ENCODE assay signal across 11 cellular contexts in the genomic region with DNA sequence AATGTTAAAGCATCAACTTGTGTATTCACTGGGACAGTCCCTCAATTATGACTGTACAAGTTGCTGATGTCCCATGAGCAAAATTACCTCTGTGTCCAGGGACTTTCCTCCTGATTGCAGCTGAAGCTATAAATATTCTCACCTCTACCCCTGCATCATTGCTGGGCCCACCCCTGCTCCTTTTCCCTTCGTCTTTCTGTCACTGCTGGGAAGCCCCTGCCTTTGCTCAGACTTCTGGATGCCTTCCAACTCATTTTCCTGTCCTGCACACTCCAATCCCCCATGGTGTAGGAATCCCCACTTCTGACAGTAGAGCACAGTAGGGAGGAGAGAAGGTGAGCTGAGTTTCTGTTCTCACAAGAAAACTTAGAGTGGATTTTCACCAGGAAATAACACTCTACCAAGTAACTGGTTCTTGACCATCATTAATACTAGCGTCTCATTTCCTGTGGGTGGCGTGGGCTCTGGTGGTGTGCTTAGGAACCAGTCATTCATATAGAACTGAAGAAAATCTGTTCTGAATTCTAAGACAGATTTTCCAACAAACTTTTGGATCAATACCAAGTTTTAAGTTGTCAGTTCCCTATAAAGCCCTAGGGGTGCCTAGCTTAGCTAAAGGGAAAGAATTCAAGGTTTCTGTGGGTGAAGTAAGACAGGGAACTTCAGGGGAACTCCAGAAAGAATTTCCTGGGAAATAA.
DNase-seq lines count a peak whose midpoint lies in the region; ATAC-seq, FAIRE-seq and TF ChIP-seq lines count a peak whose summit lies in the region.
"Had no signal": no experiment of that assay in that cellular context is flagged by ENCODE, and none has a peak within 500 bp of the region (broad histone marks: within the 10 kb centered on the region; RNA-seq: fewer than 3 reads in every experiment).

No MANE protein-coding gene starts in this region.

- H3K9me3 ChIP-seq in A549 (0 out of 3 replicates have a peak, but pooled peaks cover 3% of the 10 kb centered on the region), BE2C (no peaks in the 10 kb centered on the region), lower lobe of right lung (no peaks in the 10 kb centered on the region)
- H3K9me3 ChIP-seq: thoracic aorta had no signal

- peak; percentile 13 for FAIRE-seq in A549 (lab: Jason Lieb, UNC)
- FAIRE-seq: G401.6 had no signal

- no peak overlapping the region for H3K4me3 ChIP-seq in A549
- H3K4me3 ChIP-seq in BE2C (ENCODE audit: low read depth, low read length) = no peak overlapping the region
- H3K4me3 ChIP-seq in lower lobe of right lung = no peak overlapping the region
- H3K4me3 ChIP-seq: thoracic aorta had no signal

- H3K27ac ChIP-seq in A549 (peak overlapping the region in 1 of 2 experiments; percentile 3; a peak in 1 of 6 replicates), lower lobe of right lung (no peak overlapping the region)
- H3K27ac ChIP-seq: thoracic aorta had no signal

- WGBS in A549 (ENCODE audit: missing lambda C conversion rate) = 33% methylated on average over 3 of the region's 3 CpGs

- TF ChIP-seq CTCF in A549 (IDR thresholded peaks at IDR 0.05) (no peak), BE2C (IDR thresholded peaks at IDR 0.05; ENCODE audit: low read depth, low read length) (no peak), lower lobe of right lung (IDR thresholded peaks at IDR 0.05) (no peak)

- H3K4me1 ChIP-seq in A549 (peaks cover 13% of the 10 kb centered on the region), BE2C (no peaks in the 10 kb centered on the region), lower lobe of right lung (no peaks in the 10 kb centered on the region)

- intact Hi-C loops in lower lobe of right lung (cut with DNase I) = no loop called here

- H3K4me2 ChIP-seq in A549 = no peak overlapping the region

- TF ChIP-seq POLR2A in A549 (IDR thresholded peaks at IDR 0.05; ENCODE audit: low read length) = no peak

- no peak for TF ChIP-seq EP300 in A549 (IDR thresholded peaks at IDR 0.05)

- no peak for TF ChIP-seq RAD21 in A549 (conservative IDR thresholded peaks at IDR 0.05 in 1 of 2, IDR thresholded peaks at IDR 0.05 in 1 of 2)

- CTCF ChIA-PET in A549 (lab: Yijun Ruan, JAX) = interaction anchor here (1.1 to 1.3 kb wide), 2 partner anchors 35 to 77 kb away, joined by 3 read pairs; no protein-coding TSS in a partner anchor

- POLR2A ChIA-PET in A549 (lab: Yijun Ruan, JAX) = no interaction called here

- H3K27me3 ChIP-seq in BE2C (no peaks in the 10 kb centered on the region), lower lobe of right lung (ENCODE audit: low read depth) (no peaks in the 10 kb centered on the region)

- H3K36me3 ChIP-seq in BE2C (no peaks in the 10 kb centered on the region), lower lobe of right lung (no peaks in the 10 kb centered on the region)
- H3K36me3 ChIP-seq: thoracic aorta had no signal

- ATAC-seq in A549 (no peak), GM18873 (IDR thresholded peaks at IDR 0.05; ENCODE audit: low FRiP score, unreplicated experiment) (peak; percentile 73), HG03064 (IDR thresholded peaks at IDR 0.05; ENCODE audit: low read depth, unreplicated experiment) (peak; percentile 66), HG03469 (IDR thresholded peaks at IDR 0.05; ENCODE audit: unreplicated experiment) (no peak), lower lobe of right lung (no peak)

- DNase-seq in A549 (ENCODE audit: low read depth in 1 of 2, low spot score in 1 of 2) = no peak
- DNase-seq in amniotic epithelial cell (ENCODE audit: low read depth) = peak; percentile 17
- DNase-seq in BE2C = no peak
- DNase-seq in SHP77 (lab: John Stamatoyannopoulos, UW) = no peak
- DNase-seq in lower lobe of right lung = no peak
- DNase-seq: NCI-H2081 had no signal

TF ChIP-seq in A549, 52 proteins besides CTCF, POLR2A, EP300 and RAD21:
- TF ChIP-seq EHF (CRISPR knock-in tag; IDR thresholded peaks at IDR 0.05) = no peak
- TF ChIP-seq, protein P1, sequence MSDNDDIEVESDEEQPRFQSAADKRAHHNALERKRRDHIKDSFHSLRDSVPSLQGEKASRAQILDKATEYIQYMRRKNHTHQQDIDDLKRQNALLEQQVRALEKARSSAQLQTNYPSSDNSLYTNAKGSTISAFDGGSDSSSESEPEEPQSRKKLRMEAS (IDR thresholded peaks at IDR 0.05) = no peak
- no peak for TF ChIP-seq SREBF2 (IDR thresholded peaks at IDR 0.05)
- TF ChIP-seq, protein P2, sequence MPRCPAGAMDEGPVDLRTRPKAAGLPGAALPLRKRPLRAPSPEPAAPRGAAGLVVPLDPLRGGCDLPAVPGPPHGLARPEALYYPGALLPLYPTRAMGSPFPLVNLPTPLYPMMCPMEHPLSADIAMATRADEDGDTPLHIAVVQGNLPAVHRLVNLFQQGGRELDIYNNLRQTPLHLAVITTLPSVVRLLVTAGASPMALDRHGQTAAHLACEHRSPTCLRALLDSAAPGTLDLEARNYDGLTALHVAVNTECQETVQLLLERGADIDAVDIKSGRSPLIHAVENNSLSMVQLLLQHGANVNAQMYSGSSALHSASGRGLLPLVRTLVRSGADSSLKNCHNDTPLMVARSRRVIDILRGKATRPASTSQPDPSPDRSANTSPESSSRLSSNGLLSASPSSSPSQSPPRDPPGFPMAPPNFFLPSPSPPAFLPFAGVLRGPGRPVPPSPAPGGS (IDR thresholded peaks at IDR 0.05) = no peak
- TF ChIP-seq, protein P3, sequence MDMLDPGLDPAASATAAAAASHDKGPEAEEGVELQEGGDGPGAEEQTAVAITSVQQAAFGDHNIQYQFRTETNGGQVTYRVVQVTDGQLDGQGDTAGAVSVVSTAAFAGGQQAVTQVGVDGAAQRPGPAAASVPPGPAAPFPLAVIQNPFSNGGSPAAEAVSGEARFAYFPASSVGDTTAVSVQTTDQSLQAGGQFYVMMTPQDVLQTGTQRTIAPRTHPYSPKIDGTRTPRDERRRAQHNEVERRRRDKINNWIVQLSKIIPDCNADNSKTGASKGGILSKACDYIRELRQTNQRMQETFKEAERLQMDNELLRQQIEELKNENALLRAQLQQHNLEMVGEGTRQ (IDR thresholded peaks at IDR 0.05) = no peak
- TF ChIP-seq FOSB (CRISPR knock-in tag; IDR thresholded peaks at IDR 0.05) = no peak
- no peak for TF ChIP-seq KDM1A (IDR thresholded peaks at IDR 0.05; ENCODE audit: low read depth)
- TF ChIP-seq JUNB (IDR thresholded peaks at IDR 0.05) = no peak
- TF ChIP-seq GATA3 (IDR thresholded peaks at IDR 0.05; ENCODE audit: borderline replicate concordance) = no peak
- TF ChIP-seq FOSL2 (IDR thresholded peaks at IDR 0.05) = no peak
- no peak for TF ChIP-seq FOSL2 (CRISPR knock-in tag; IDR thresholded peaks at IDR 0.05)
- TF ChIP-seq PHF8 (IDR thresholded peaks at IDR 0.05; ENCODE audit: borderline replicate concordance, low read depth) = no peak
- no peak for TF ChIP-seq ZC3H11A (IDR thresholded peaks at IDR 0.05)

Comparison
In these comparisons a context has a peak if more than half of its experiments do, and no peak if none do; other contexts are left out.
1. ATAC-seq: peak in GM18873 (single experiment) and HG03064 (single experiment); none in A549 (0 of 2), HG03469 (single experiment) and lower lobe of right lung (0 of 2).